In the genomic region with DNA sequence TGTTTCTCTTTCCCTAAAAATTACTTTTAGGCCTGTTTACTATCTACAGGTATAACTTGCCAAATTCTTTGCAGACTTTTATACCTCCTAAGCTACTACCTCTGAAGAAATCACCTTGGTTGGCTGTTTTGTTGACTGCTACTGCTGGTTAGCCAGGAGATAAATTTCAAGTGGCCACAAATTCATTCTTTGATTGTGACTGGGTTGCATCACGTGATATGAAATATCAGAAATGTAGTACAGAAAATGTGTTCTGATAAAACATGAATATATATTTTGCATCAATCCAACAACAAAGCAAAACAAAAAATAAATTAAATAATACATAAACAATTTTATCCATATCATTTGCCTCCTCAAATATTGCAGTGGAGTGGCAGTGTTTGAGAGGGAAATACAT, we compare ENCODE assay signal across 11 cellular contexts.
"Had no signal": no experiment of that assay in that cellular context is flagged by ENCODE, and none has a peak within 500 bp of the region (broad histone marks: within the 10 kb centered on the region; RNA-seq: fewer than 3 reads in every experiment).

No MANE protein-coding gene starts in this region.

- H3K4me3 ChIP-seq: GM23248, GM23338, HAP-1 had no signal

- DNase-seq: GM23248, GOT3, H7, H9, HCEC 1CT, HFFc6 had no signal

- H3K4me1 Mint-ChIP-seq: GM23338, H9 had no signal

- H3K36me3 ChIP-seq: HAP-1 had no signal

- H3K9me3 ChIP-seq: HAP-1 had no signal

- H3K27ac Mint-ChIP-seq: GM23338, H9, HFFc6 had no signal

- H3K9ac ChIP-seq: GM23248 had no signal

- H3K4me1 ChIP-seq: HAP-1 had no signal

- H3K9me3 Mint-ChIP-seq: GM23338, H9 had no signal

- H3K4me3 Mint-ChIP-seq: GM23338, H9, HFFc6 had no signal

- H3K27ac ChIP-seq: GM23248 had no signal

- ATAC-seq: GM23338, HCT116 had no signal

- H3K4me2 ChIP-seq: GM23338 had no signal

- H2AFZ ChIP-seq: GM23248, GM23338 had no signal

- FAIRE-seq: H1, H54 had no signal
